Comparison of ENCODE assay signal across 1 cellular context in the genomic region with DNA sequence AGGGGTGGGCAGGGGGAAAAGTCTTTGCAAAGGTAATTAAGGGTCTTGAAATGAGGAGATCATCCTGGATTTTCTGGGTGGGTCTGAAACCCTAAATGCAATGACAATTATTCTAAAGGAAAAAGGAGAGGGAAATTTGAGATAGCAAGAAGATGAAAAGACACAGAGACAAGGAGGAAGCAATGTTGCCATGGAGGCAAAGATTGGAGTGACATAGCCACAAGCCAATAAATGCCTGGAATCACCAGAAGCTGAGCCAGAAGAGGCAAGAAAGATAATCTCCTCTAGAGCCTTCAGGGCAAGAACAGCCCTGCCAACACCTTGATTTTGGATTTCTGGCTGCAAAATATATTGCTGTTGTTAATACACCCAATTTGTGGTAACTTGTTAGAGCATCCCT.
TF ChIP-seq lines count a peak whose summit lies in the region.

No MANE protein-coding gene starts in this region.

TF ChIP-seq in GM12878, 131 proteins besides CTCF, POLR2A, EP300 and RAD21 (continued from another document):
- TF ChIP-seq, protein P1, sequence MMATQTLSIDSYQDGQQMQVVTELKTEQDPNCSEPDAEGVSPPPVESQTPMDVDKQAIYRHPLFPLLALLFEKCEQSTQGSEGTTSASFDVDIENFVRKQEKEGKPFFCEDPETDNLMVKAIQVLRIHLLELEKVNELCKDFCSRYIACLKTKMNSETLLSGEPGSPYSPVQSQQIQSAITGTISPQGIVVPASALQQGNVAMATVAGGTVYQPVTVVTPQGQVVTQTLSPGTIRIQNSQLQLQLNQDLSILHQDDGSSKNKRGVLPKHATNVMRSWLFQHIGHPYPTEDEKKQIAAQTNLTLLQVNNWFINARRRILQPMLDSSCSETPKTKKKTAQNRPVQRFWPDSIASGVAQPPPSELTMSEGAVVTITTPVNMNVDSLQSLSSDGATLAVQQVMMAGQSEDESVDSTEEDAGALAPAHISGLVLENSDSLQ (IDR thresholded peaks at IDR 0.05): peak; percentile 54
- TF ChIP-seq CHD2 (IDR thresholded peaks at IDR 0.05; ENCODE audit: borderline replicate concordance, low read depth, low read length) (no peak), WRNIP1 (IDR thresholded peaks at IDR 0.05; ENCODE audit: borderline replicate concordance, low read depth, low read length) (no peak), SIN3A (IDR thresholded peaks at IDR 0.05; ENCODE audit: low read depth, low read length) (no peak)
TF ChIP-seq in GM12878: peak in this region for 1.
